14 cellular contexts compared by ENCODE assay signal in the genomic region with DNA sequence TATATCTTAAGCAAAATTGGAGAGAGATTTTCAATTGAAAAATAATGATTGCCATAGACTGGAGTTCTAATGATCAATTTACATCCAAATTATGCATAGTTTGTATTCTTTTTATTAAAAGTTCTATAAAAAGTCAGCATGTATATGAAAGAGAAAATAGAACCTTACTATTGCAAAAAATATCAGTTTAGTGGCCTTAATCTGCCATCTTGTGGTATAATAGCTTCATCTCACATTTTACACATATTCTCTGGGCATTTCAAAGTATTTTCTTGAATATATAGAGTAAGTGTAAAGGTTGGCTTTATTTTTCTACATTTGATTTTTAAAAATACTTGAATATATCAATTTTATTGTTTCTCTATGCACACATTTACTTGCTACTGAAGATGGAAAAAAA.
DNase-seq lines count a peak whose midpoint lies in the region; ATAC-seq and TF ChIP-seq lines count a peak whose summit lies in the region.
"Had no signal": no experiment of that assay in that cellular context is flagged by ENCODE, and none has a peak within 500 bp of the region (broad histone marks: within the 10 kb centered on the region; RNA-seq: fewer than 3 reads in every experiment).

No MANE protein-coding gene starts in this region.

- CTCF ChIA-PET in CD8-positive, alpha-beta T cell (lab: Charles Lee), result no interaction called here

- intact Hi-C loops in CD8-positive, alpha-beta T cell (cut with DNase I, micrococcal nuclease), result no loop called here

- H3K36me3 Mint-ChIP-seq in CD8-positive, alpha-beta T cell, result no peaks in the 10 kb centered on the region

- no peak overlapping the region for H3K4me3 Mint-ChIP-seq in CD8-positive, alpha-beta T cell

- H3K4me3 ChIP-seq in BE2C (ENCODE audit: low read depth, low read length), result no peak overlapping the region
- no peak overlapping the region for H3K4me3 ChIP-seq in CD8-positive, alpha-beta T cell (ENCODE audit: low read depth, low read length)
- H3K4me3 ChIP-seq: GM12878, spleen had no signal

- no peak overlapping the region for H3K27ac ChIP-seq in CD8-positive, alpha-beta T cell (ENCODE audit: low read depth, low read length)
- H3K27ac ChIP-seq: epithelial cell of prostate, spleen had no signal

- DNase-seq in BE2C (no peak), HT-29 (ENCODE audit: low spot score) (peak; percentile 29), RKO (ENCODE audit: low spot score) (peak; percentile 70), glomerular visceral epithelial cell (ENCODE audit: extremely low spot score) (peak; percentile 2), NCI-H187 treated with DMSO at 0.1 percent for 48 hours (lab: John Stamatoyannopoulos, UW) (no peak)
- no peak for DNase-seq in activated effector memory CD4-positive, alpha-beta T cell treated with Interleukin-2 at 50 U/mL for 16 hours
- no peak for DNase-seq in CD8-positive, alpha-beta T cell
- DNase-seq: anterior cingulate cortex, Calu3, NCI-H1417 treated with DMSO at 0.1 percent for 48 hours, spleen had no signal

- no peak for ATAC-seq in CD8-positive, alpha-beta T cell
- no peak for ATAC-seq in HG02981 (IDR thresholded peaks at IDR 0.05; ENCODE audit: unreplicated experiment)
- ATAC-seq: GM12878 had no signal

- peak; percentile 38; the same call in 1 of the 2 replicates for TF ChIP-seq CTCF in BE2C (IDR thresholded peaks at IDR 0.05; ENCODE audit: low read depth, low read length)
- TF ChIP-seq CTCF in CD8-positive, alpha-beta T cell (IDR thresholded peaks at IDR 0.05), result no peak

- H3K4me1 ChIP-seq in BE2C, result no peaks in the 10 kb centered on the region
- no peaks in the 10 kb centered on the region for H3K4me1 ChIP-seq in CD8-positive, alpha-beta T cell (ENCODE audit: insufficient read depth, low read length)
- H3K4me1 ChIP-seq: spleen had no signal

- H3K27me3 ChIP-seq in BE2C, result no peaks in the 10 kb centered on the region
- no peaks in the 10 kb centered on the region for H3K27me3 ChIP-seq in CD8-positive, alpha-beta T cell (ENCODE audit: insufficient read depth, low read length)
- H3K27me3 ChIP-seq: spleen had no signal

- no peaks in the 10 kb centered on the region for H3K36me3 ChIP-seq in BE2C
- no peaks in the 10 kb centered on the region for H3K36me3 ChIP-seq in CD8-positive, alpha-beta T cell (ENCODE audit: insufficient read depth, low read length)
- H3K36me3 ChIP-seq: spleen had no signal

- H3K9me3 Mint-ChIP-seq in CD8-positive, alpha-beta T cell, result peaks cover 21% of the 10 kb centered on the region

- no peaks in the 10 kb centered on the region for H3K9me3 ChIP-seq in BE2C
- H3K9me3 ChIP-seq in CD8-positive, alpha-beta T cell (ENCODE audit: low read length), result no peaks in the 10 kb centered on the region

- H3K27me3 Mint-ChIP-seq in CD8-positive, alpha-beta T cell (ENCODE audit: low read depth), result no peaks in the 10 kb centered on the region

- POLR2A ChIA-PET in CD8-positive, alpha-beta T cell (lab: Charles Lee), result no interaction called here

- no peaks in the 10 kb centered on the region for H3K4me1 Mint-ChIP-seq in CD8-positive, alpha-beta T cell (ENCODE audit: low read depth)

- no peak overlapping the region for H3K27ac Mint-ChIP-seq in CD8-positive, alpha-beta T cell

Comparison
In these comparisons a context has a peak if more than half of its experiments do, and no peak if none do; other contexts are left out.
1. DNase-seq: peak in HT-29 (single experiment), RKO (single experiment) and glomerular visceral epithelial cell (single experiment); none in BE2C (single experiment), NCI-H187 treated with DMSO at 0.1 percent for 48 hours (single experiment), activated effector memory CD4-positive, alpha-beta T cell treated with Interleukin-2 at 50 U/mL for 16 hours (single experiment) and CD8-positive, alpha-beta T cell (0 of 7).